In the genomic region with DNA sequence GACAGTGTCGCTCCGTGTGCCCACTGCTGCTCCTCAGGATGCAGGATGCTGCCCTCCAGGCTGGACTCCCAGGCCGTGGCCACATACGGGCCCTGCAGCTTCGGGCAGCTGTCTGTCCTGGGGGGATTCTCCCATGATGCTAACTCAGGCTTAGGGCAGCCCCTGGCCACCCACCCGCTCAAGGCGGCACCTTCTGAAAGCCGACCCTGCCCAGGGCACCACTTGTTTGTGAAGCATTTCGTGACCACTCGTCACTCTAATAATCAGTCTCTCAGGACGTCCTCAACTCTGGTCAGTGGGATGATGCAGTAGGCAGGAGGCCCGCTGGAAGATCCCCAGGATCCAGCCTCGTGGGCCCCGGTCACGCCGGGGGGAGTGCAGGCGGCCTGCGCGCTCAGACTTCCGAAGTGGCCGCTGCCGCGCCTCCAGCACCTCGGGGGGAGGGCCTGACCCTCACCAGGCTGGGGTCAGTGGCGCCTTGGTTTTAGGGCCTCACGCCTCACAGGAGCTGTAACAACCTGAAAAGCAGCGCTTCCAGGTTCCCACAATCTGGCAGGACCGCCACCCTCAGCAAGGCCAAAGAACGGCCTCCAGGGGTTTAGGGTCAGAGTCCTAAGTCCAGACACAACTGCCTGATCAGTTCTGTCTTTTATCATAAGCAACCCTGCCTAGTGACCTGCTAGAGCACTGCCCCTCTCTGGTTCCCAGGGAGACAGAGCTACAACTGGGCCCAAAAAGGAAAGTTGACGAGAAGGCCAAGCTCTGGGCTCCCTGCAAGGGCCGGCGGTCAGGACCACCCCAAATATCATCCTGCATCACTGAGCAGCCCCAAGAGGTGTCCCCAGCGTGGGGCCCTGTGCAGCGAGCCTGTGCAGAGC, we compare ENCODE assay signal across 24 cellular contexts. TPM values are rescaled to one million over a fixed set of nuclear protein-coding genes. Genes with fewer than 3 reads are reported as not detected.
DNase-seq lines count a peak whose midpoint lies in the region; ATAC-seq lines count a peak whose summit lies in the region.
"Had no signal": no experiment of that assay in that cellular context is flagged by ENCODE, and none has a peak within 500 bp of the region (broad histone marks: within the 10 kb centered on the region; RNA-seq: fewer than 3 reads in every experiment).

No MANE protein-coding gene starts in this region.

- H3K4me1 ChIP-seq in neuronal stem cell (ENCODE audit: control insufficient read depth in 2 of 2, insufficient read depth in 1 of 2, low read depth in 1 of 2, low read length in 2 of 2), result peaks cover 0 to 4% of the 10 kb centered on the region in 2 donors
- H3K4me1 ChIP-seq: BE2C had no signal

- H3K4me1 Mint-ChIP-seq in activated naive CD8-positive, alpha-beta T cell treated with anti-CD3 and anti-CD28 coated beads, Interleukin-2, amount 50 U/mL, for 24 hours, result no peaks in the 10 kb centered on the region
- peaks cover 6% of the 10 kb centered on the region for H3K4me1 Mint-ChIP-seq in activated naive CD8-positive, alpha-beta T cell treated with anti-CD3 and anti-CD28 coated beads for 36 hours

- DNase-seq in activated naive CD8-positive, alpha-beta T cell treated with anti-CD3 and anti-CD28 coated beads, Interleukin-2, amount 50 U/mL, for 24 hours, result no peak
- DNase-seq in activated naive CD8-positive, alpha-beta T cell treated with anti-CD3 and anti-CD28 coated beads for 36 hours, result no peak
- DNase-seq in left colon (no peak), neuronal stem cell (ENCODE audit: low spot score) (no peak)
- no peak for DNase-seq in effector CD4-positive, alpha-beta T cell
- DNase-seq: BE2C; CD4-positive, CD25-positive, alpha-beta regulatory T cell; COR-L47; DMS 273 treated with DMSO at 0.1 percent for 48 hours; DND-41; GOT3; MV-4-11; NCI-H187; NCI-H2107; NCI-H2227 treated with DMSO at 0.1 percent for 48 hours; NCI-H524; NCI-H82; PC-3; RPMI8226; SHP77 treated with DMSO at 0.1 percent for 48 hours had no signal

- peak overlapping the region; percentile 44 for H3K18ac ChIP-seq in neuronal stem cell (ENCODE audit: low read length)

- H2BK12ac ChIP-seq in neuronal stem cell (ENCODE audit: low read length), result no peak overlapping the region

- H3K27me3 ChIP-seq in neuronal stem cell (ENCODE audit: control insufficient read depth in 3 of 3, insufficient read depth in 3 of 3, low read depth in 1 of 3, low read length in 3 of 3), result no peaks in the 10 kb centered on the region
- H3K27me3 ChIP-seq: BE2C had no signal

- H3K27ac ChIP-seq in neuronal stem cell (replicated peaks; ENCODE audit: low read length), result no peak overlapping the region
- H3K27ac ChIP-seq: KMS-11 had no signal

- H2AK5ac ChIP-seq in neuronal stem cell (ENCODE audit: low read depth, low read length), result peak overlapping the region; percentile 27

- intact Hi-C loops in left colon (cut with DNase I, micrococcal nuclease), result no loop called here

- no peaks in the 10 kb centered on the region for H3K9me3 ChIP-seq in neuronal stem cell (replicated peaks in 1 of 2; ENCODE audit: control insufficient read depth in 2 of 2, insufficient read depth in 1 of 2, low read depth in 1 of 2, low read length in 2 of 2)
- H3K9me3 ChIP-seq: BE2C had no signal

- peak; percentile 9 for ATAC-seq in activated naive CD8-positive, alpha-beta T cell treated with anti-CD3 and anti-CD28 coated beads, Interleukin-2, amount 50 U/mL, for 24 hours
- peak; percentile 59 for ATAC-seq in left colon
- no peak for ATAC-seq in HG03095 (IDR thresholded peaks at IDR 0.05; ENCODE audit: unreplicated experiment)
- no peak for ATAC-seq in GM21367 (IDR thresholded peaks at IDR 0.05; ENCODE audit: unreplicated experiment)
- ATAC-seq in GM18511 (IDR thresholded peaks at IDR 0.05; ENCODE audit: unreplicated experiment), result no peak
- ATAC-seq: PC-3 had no signal

- WGBS in neuronal stem cell (ENCODE audit: extremely low coverage in 2 of 2, insufficient read length in 2 of 2, insufficient replicate concordance in 1 of 2), 2 donors, result no CpG with 5 or more reads among the region's 34 CpGs

- no peak overlapping the region for H4K8ac ChIP-seq in neuronal stem cell (ENCODE audit: low read depth, low read length)

- H3K23ac ChIP-seq in neuronal stem cell (ENCODE audit: low read depth, low read length, poor library complexity), result peak overlapping the region; percentile 25

- H3K9ac ChIP-seq in neuronal stem cell (ENCODE audit: low read depth, low read length, poor library complexity), result peak overlapping the region; percentile 14
- H3K9ac ChIP-seq: KMS-11 had no signal

- H3K27ac Mint-ChIP-seq in activated naive CD8-positive, alpha-beta T cell treated with anti-CD3 and anti-CD28 coated beads, Interleukin-2, amount 50 U/mL, for 24 hours, result no peak overlapping the region
- H3K27ac Mint-ChIP-seq in activated naive CD8-positive, alpha-beta T cell treated with anti-CD3 and anti-CD28 coated beads for 36 hours, result no peak overlapping the region

- H2BK15ac ChIP-seq in neuronal stem cell (ENCODE audit: low read length), result no peak overlapping the region

- peaks cover 14% of the 10 kb centered on the region for H3K79me1 ChIP-seq in neuronal stem cell (ENCODE audit: low read depth, low read length)

- no peak overlapping the region for H2BK120ac ChIP-seq in neuronal stem cell (ENCODE audit: low read depth, low read length)

- H3K14ac ChIP-seq in neuronal stem cell (ENCODE audit: low read length), result peak overlapping the region; percentile 72

- no peak overlapping the region for H3K4me3 ChIP-seq in neuronal stem cell (ENCODE audit: low read length in 2 of 2)

- H4K91ac ChIP-seq in neuronal stem cell (ENCODE audit: low read depth, low read length, poor library complexity), result no peak overlapping the region

- H3K36me3 ChIP-seq in neuronal stem cell (replicated peaks in 1 of 2; ENCODE audit: control insufficient read depth in 2 of 2, insufficient read depth in 2 of 2, low read length in 2 of 2), result peaks cover 0 to 8% of the 10 kb centered on the region in 2 donors

- no peaks in the 10 kb centered on the region for H3K9me3 Mint-ChIP-seq in activated naive CD8-positive, alpha-beta T cell treated with anti-CD3 and anti-CD28 coated beads, Interleukin-2, amount 50 U/mL, for 24 hours
- H3K9me3 Mint-ChIP-seq in activated naive CD8-positive, alpha-beta T cell treated with anti-CD3 and anti-CD28 coated beads for 36 hours, result no peaks in the 10 kb centered on the region

- H2AFZ ChIP-seq in neuronal stem cell (ENCODE audit: low read length), result no peak overlapping the region

- H2BK5ac ChIP-seq in neuronal stem cell (ENCODE audit: low read length), result no peak overlapping the region

- H3K4me3 Mint-ChIP-seq in activated naive CD8-positive, alpha-beta T cell treated with anti-CD3 and anti-CD28 coated beads, Interleukin-2, amount 50 U/mL, for 24 hours, result no peak overlapping the region
- H3K4me3 Mint-ChIP-seq in activated naive CD8-positive, alpha-beta T cell treated with anti-CD3 and anti-CD28 coated beads for 36 hours, result no peak overlapping the region
- H3K4me3 Mint-ChIP-seq: CD4-positive, CD25-positive, alpha-beta regulatory T cell had no signal

- peaks cover 12% of the 10 kb centered on the region for H3K36me3 Mint-ChIP-seq in activated naive CD8-positive, alpha-beta T cell treated with anti-CD3 and anti-CD28 coated beads, Interleukin-2, amount 50 U/mL, for 24 hours (ENCODE audit: low read depth)
- peaks cover 3% of the 10 kb centered on the region for H3K36me3 Mint-ChIP-seq in activated naive CD8-positive, alpha-beta T cell treated with anti-CD3 and anti-CD28 coated beads for 36 hours

- no peak overlapping the region for H3K4ac ChIP-seq in neuronal stem cell (ENCODE audit: low read length)

- H3K27me3 Mint-ChIP-seq in activated naive CD8-positive, alpha-beta T cell treated with anti-CD3 and anti-CD28 coated beads, Interleukin-2, amount 50 U/mL, for 24 hours, result no peaks in the 10 kb centered on the region
- no peaks in the 10 kb centered on the region for H3K27me3 Mint-ChIP-seq in activated naive CD8-positive, alpha-beta T cell treated with anti-CD3 and anti-CD28 coated beads for 36 hours
- H3K27me3 Mint-ChIP-seq: CD4-positive, CD25-positive, alpha-beta regulatory T cell had no signal

- no peak overlapping the region for H3K4me2 ChIP-seq in neuronal stem cell (ENCODE audit: insufficient read depth, low read length, poor library complexity, severe bottlenecking)
- H3K4me2 ChIP-seq: KMS-11 had no signal

RNA-seq across cellular contexts. Expression of a gene that starts 53.0 kb away (rescaled TPM):
- total RNA-seq in activated naive CD8-positive, alpha-beta T cell treated with anti-CD3 and anti-CD28 coated beads for 36 hours, result 10 to 100 TPM; 38.3 to 43.1 TPM
- total RNA-seq in left colon, result 10 to 100 TPM; 21.3 to 25.8 TPM
- polyA plus RNA-seq in neuronal stem cell (2013, experiment 1 of 2), result 29.0 TPM
- polyA plus RNA-seq in neuronal stem cell (2013, experiment 2 of 2), result 26.5 TPM

RNA-seq across cellular contexts. Expression of a gene that starts 54.9 kb away (rescaled TPM):
- total RNA-seq in activated naive CD8-positive, alpha-beta T cell treated with anti-CD3 and anti-CD28 coated beads for 36 hours, result 10 to 100 TPM; 58.7 to 64.6 TPM
- 100 to 1,000 TPM in 1 of 2 donors, 10 to 100 TPM in 1; 74.2 to 105 TPM for total RNA-seq in left colon
- polyA plus RNA-seq in neuronal stem cell (2013, experiment 1 of 2), result 37.6 TPM
- 41.5 TPM for polyA plus RNA-seq in neuronal stem cell (2013, experiment 2 of 2)

Comparison
In these comparisons a context has a peak if more than half of its experiments do, and no peak if none do; other contexts are left out.
1. ATAC-seq: peak in activated naive CD8-positive, alpha-beta T cell treated with anti-CD3 and anti-CD28 coated beads, Interleukin-2, amount 50 U/mL, for 24 hours (single experiment) and left colon (single experiment); none in HG03095 (single experiment), GM21367 (single experiment) and GM18511 (single experiment).